In the genomic region with DNA sequence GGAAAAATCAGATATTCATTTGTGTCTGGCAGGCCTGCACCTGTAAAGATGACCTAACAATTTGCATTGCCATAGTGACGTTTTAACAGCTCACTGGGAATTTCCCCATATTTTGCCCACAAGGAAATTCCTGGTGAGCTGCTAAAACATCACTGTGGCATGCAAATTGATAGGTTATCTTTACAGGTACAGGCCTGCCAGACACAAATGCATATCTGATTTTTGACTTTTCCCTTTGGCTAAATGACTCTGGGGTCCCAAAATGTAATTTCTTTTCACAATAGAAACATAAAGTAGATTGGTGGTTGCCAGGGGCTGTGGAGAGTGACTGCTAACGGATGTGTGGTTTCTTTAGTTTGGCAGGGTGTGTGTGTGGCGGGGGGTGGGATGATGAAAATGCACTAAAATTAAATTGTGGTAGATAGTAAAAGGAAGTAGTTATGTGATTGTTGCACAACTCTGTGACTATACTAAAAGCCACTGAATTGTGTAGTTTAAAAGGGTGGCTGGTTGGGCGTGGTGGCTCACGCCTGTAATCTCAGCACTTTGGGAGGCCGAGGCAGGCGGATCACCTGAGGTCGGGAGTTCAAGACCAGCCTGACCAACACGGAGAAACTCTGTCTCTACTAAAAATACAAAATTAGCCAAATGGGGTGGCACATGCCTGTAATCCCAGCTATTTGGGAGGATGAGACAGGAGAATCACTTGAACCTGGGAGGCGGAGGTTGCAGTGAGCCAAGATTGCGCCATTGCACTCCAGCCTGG, we compare ENCODE assay signal across 9 cellular contexts. TPM values are rescaled to one million over a fixed set of nuclear protein-coding genes. Genes with fewer than 3 reads are reported as not detected.
DNase-seq lines count a peak whose midpoint lies in the region; ATAC-seq and TF ChIP-seq lines count a peak whose summit lies in the region.
"Had no signal": no experiment of that assay in that cellular context is flagged by ENCODE, and none has a peak within 500 bp of the region (broad histone marks: within the 10 kb centered on the region; RNA-seq: fewer than 3 reads in every experiment).

No MANE protein-coding gene starts in this region.

- peaks cover 8% of the 10 kb centered on the region for H3K4me1 Mint-ChIP-seq in osteocyte (ENCODE audit: unreplicated experiment)

- ATAC-seq in GM21576 (IDR thresholded peaks at IDR 0.05; ENCODE audit: unreplicated experiment), result peak; percentile 72

- no peak overlapping the region for H3K4me3 Mint-ChIP-seq in osteocyte (ENCODE audit: unreplicated experiment)

- H3K9me3 Mint-ChIP-seq in osteocyte (ENCODE audit: unreplicated experiment), result no peaks in the 10 kb centered on the region

- no peak overlapping the region for H3K4me2 ChIP-seq in fibroblast of lung (ENCODE audit: extremely low read depth, insufficient read depth, low read length)

- H3K79me2 ChIP-seq in fibroblast of lung (ENCODE audit: control insufficient read depth, insufficient read depth, low read length), result no peaks in the 10 kb centered on the region

- H3K36me3 Mint-ChIP-seq in osteocyte (ENCODE audit: unreplicated experiment), result no peaks in the 10 kb centered on the region

- no peaks in the 10 kb centered on the region for H4K20me1 ChIP-seq in fibroblast of lung (ENCODE audit: control insufficient read depth, extremely low read depth, insufficient read depth, low read length)

- H3K27ac ChIP-seq in KOPT-K1 (ENCODE audit: low read depth, low read length, poor library complexity, severe bottlenecking) (peak overlapping the region; percentile 4), fibroblast of lung (ENCODE audit: insufficient read depth, low read length) (no peak overlapping the region)

- DNase-seq in EH (ENCODE audit: low read depth) (peak; percentile 55), fibroblast of lung (ENCODE audit: low read depth in 2 of 2) (peak; percentile 45 to 86), osteocyte (ENCODE audit: extremely low spot score, unreplicated experiment) (no peak), OCI-M2 (lab: John Stamatoyannopoulos, UW; ENCODE audit: unreplicated experiment) (no peak)
- peak; percentile 34 to 54 for DNase-seq in activated CD4-positive, alpha-beta T cell treated with anti-CD3 and anti-CD28 coated beads for 4 hours
- DNase-seq in stimulated activated CD8-positive, alpha-beta memory T cell treated with anti-CD3 and anti-CD28 coated beads, Interleukin-4, amount 100 ng/mL, for 48 hours, result peak; percentile 65

- H3K4me3 ChIP-seq in fibroblast of lung (replicated peaks in 1 of 4; ENCODE audit: control extremely low read depth in 1 of 4, insufficient read depth in 1 of 4, low read depth in 3 of 4, low read length in 4 of 4), result no peak overlapping the region
- H3K4me3 ChIP-seq: lung had no signal

- H3K9ac ChIP-seq in fibroblast of lung (ENCODE audit: insufficient read depth, low read length), result no peak overlapping the region

- peaks cover 25% of the 10 kb centered on the region for H3K27me3 Mint-ChIP-seq in osteocyte (ENCODE audit: unreplicated experiment)

- H3K4me1 ChIP-seq in fibroblast of lung (ENCODE audit: control insufficient read depth, extremely low read depth, insufficient read depth, low read length), result no peaks in the 10 kb centered on the region

- H3K27ac Mint-ChIP-seq in osteocyte (ENCODE audit: unreplicated experiment), result no peak overlapping the region

- H3K9me3 ChIP-seq in KOPT-K1 (ENCODE audit: insufficient read depth, low read length, poor library complexity, severe bottlenecking) (peaks cover 2% of the 10 kb centered on the region), fibroblast of lung (ENCODE audit: control insufficient read depth, insufficient read depth, low read depth, low read length) (no peaks in the 10 kb centered on the region)

- TF ChIP-seq CTCF in fibroblast of lung (conservative IDR thresholded peaks at IDR 0.05 in 1 of 2, IDR thresholded peaks at IDR 0.05 in 1 of 2; ENCODE audit: low read depth in 1 of 2, low read length in 2 of 2) (no peak), osteocyte (IDR thresholded peaks at IDR 0.05) (no peak)

- no peak overlapping the region for H2AFZ ChIP-seq in fibroblast of lung (ENCODE audit: low read length)

- no peaks in the 10 kb centered on the region for H3K36me3 ChIP-seq in KOPT-K1 (ENCODE audit: insufficient read depth, low read length)
- no peaks in the 10 kb centered on the region for H3K36me3 ChIP-seq in fibroblast of lung (ENCODE audit: control insufficient read depth, insufficient read depth, low read length)

- no peaks in the 10 kb centered on the region for H3K27me3 ChIP-seq in fibroblast of lung (ENCODE audit: control insufficient read depth, insufficient read depth, low read length)

RNA-seq across cellular contexts. Expression of gene FEZ1, which starts 18.5 kb away (rescaled TPM):
- total RNA-seq in fibroblast of lung (118 and 126 TPM in 2 replicates), osteocyte (35.4 and 35.7 TPM in 2 replicates)
- 83.3 and 108 TPM in 2 replicates for polyA plus RNA-seq in fibroblast of lung
- 61.2 and 87.9 TPM in 2 replicates for polyA plus RNA-seq in fibroblast of lung (2012)
- polyA minus RNA-seq in fibroblast of lung (ENCODE audit: low replicate concordance), result 29.5 and 39.9 TPM in 2 replicates

RNA-seq across cellular contexts. Expression of gene EI24, which starts 54.8 kb away (rescaled TPM):
- total RNA-seq in fibroblast of lung, result 94.6 and 107 TPM in 2 replicates
- 180 and 185 TPM in 2 replicates for polyA plus RNA-seq in fibroblast of lung
- polyA plus RNA-seq in fibroblast of lung (2012), result 84.4 and 93.4 TPM in 2 replicates
- polyA minus RNA-seq in fibroblast of lung (ENCODE audit: low replicate concordance), result 66.1 and 75.0 TPM in 2 replicates
- total RNA-seq in osteocyte, result 83.6 and 90.7 TPM in 2 replicates

Comparison
In these comparisons a context has a peak if more than half of its experiments do, and no peak if none do; other contexts are left out.
1. DNase-seq: peak in EH (single experiment), activated CD4-positive, alpha-beta T cell treated with anti-CD3 and anti-CD28 coated beads for 4 hours (2 of 2), fibroblast of lung (2 of 2) and stimulated activated CD8-positive, alpha-beta memory T cell treated with anti-CD3 and anti-CD28 coated beads, Interleukin-4, amount 100 ng/mL, for 48 hours (single experiment); none in osteocyte (single experiment) and OCI-M2 (single experiment).